In genomic region chr16:10878644-10879498, GRCh38 we compare ENCODE assay signal across 8 cellular contexts. TPM values are rescaled to one million over a fixed set of nuclear protein-coding genes. Genes with fewer than 3 reads are reported as not detected.
DNase-seq lines count a peak whose midpoint lies in the region; ATAC-seq and TF ChIP-seq lines count a peak whose summit lies in the region.

No MANE protein-coding gene starts in this region.

- peak in 1 of 2 donors; percentile 40 for TF ChIP-seq RAD21 in liver (IDR thresholded peaks at IDR 0.05)

- H3K36me3 ChIP-seq in liver (ENCODE audit: control insufficient read depth in 4 of 4, insufficient read depth in 3 of 4, low read depth in 1 of 4, low read length in 3 of 4): no peaks in the 10 kb centered on the region
- H3K36me3 ChIP-seq in thymus (ENCODE audit: control insufficient read depth, insufficient read depth): no peaks in the 10 kb centered on the region
- no peaks in the 10 kb centered on the region for H3K36me3 ChIP-seq in WERI-Rb-1

- peak; percentile 7 for ATAC-seq in GM18520 (IDR thresholded peaks at IDR 0.05; ENCODE audit: unreplicated experiment)

- under 1% methylated on average over 49 of the region's 49 CpGs for WGBS in liver
- WGBS in thymus: 3% methylated on average over 49 of the region's 49 CpGs

- H3K4me1 ChIP-seq in liver (ENCODE audit: control insufficient read depth in 4 of 4, insufficient read depth in 4 of 4, low read length in 3 of 4) (peaks cover 0 to 18% (median 7%) of the 10 kb centered on the region in 4 donors), thymus (ENCODE audit: control insufficient read depth, insufficient read depth, low read length) (peaks cover 25% of the 10 kb centered on the region)

- H3K27ac ChIP-seq in liver (ENCODE audit: low read depth in 1 of 2, low read length in 2 of 2): peak overlapping the region; percentile 43 to 57
- peak overlapping the region; percentile 55 for H3K27ac ChIP-seq in thymus (ENCODE audit: low read depth)
- no peak overlapping the region for H3K27ac ChIP-seq in WERI-Rb-1

- H3K9me3 ChIP-seq in liver (ENCODE audit: control insufficient read depth in 4 of 4, low read length in 3 of 4) (no peaks in the 10 kb centered on the region), thymus (ENCODE audit: control insufficient read depth) (no peaks in the 10 kb centered on the region), WERI-Rb-1 (ENCODE audit: severe bottlenecking) (no peaks in the 10 kb centered on the region)

- no peaks in the 10 kb centered on the region for H3K27me3 ChIP-seq in liver (ENCODE audit: control insufficient read depth in 4 of 4, insufficient read depth in 4 of 4, low read length in 3 of 4)
- no peaks in the 10 kb centered on the region for H3K27me3 ChIP-seq in thymus (ENCODE audit: control insufficient read depth, insufficient read depth)
- peaks cover 6% of the 10 kb centered on the region for H3K27me3 ChIP-seq in WERI-Rb-1 (ENCODE audit: insufficient read depth, low read depth, severe bottlenecking)

- DNase-seq in AG09309 (ENCODE audit: low read depth): no peak
- peak; percentile 41 for DNase-seq in NOMO-1 treated with dmso at 0.1 percent for 144 hours (lab: John Stamatoyannopoulos, UW; ENCODE audit: unreplicated experiment)
- DNase-seq in choroid plexus epithelial cell (ENCODE audit: low read depth): peak; percentile 47
- no peak for DNase-seq in NCI-H187 (lab: John Stamatoyannopoulos, UW)
- DNase-seq in WERI-Rb-1: no peak

- peak overlapping the region; percentile 65 to 79 for H3K9ac ChIP-seq in liver (ENCODE audit: low read depth in 1 of 2, low read length in 2 of 2)

- H3K4me3 ChIP-seq in AG09309 (ENCODE audit: control insufficient read depth, low read depth, low read length) (peak overlapping the region; percentile 60), choroid plexus epithelial cell (ENCODE audit: low read depth, low read length) (peak overlapping the region; percentile 51), liver (ENCODE audit: low read depth in 1 of 3, low read length in 3 of 3) (peak overlapping the region; percentile 71 to 89 (median 81)), thymus (ENCODE audit: low read length) (peak overlapping the region; percentile 47), WERI-Rb-1 (ENCODE audit: low read depth, low read length) (no peak overlapping the region)

- TF ChIP-seq CTCF in AG09309 (IDR thresholded peaks at IDR 0.05; ENCODE audit: control insufficient read depth, insufficient read depth, low read depth, low read length, missing control alignments) (no peak), choroid plexus epithelial cell (conservative IDR thresholded peaks at IDR 0.05; ENCODE audit: low read depth, low read length) (no peak), liver (IDR thresholded peaks at IDR 0.05; ENCODE audit: low read depth, low read length, missing input control) (no peak), WERI-Rb-1 (IDR thresholded peaks at IDR 0.05; ENCODE audit: low read depth, low read length) (no peak)

TF ChIP-seq in liver, 16 proteins besides CTCF, POLR2A, EP300 and RAD21:
- peak; percentile 39 for TF ChIP-seq YY1 (IDR thresholded peaks at IDR 0.05)
- no peak for TF ChIP-seq ZBTB33 (IDR thresholded peaks at IDR 0.05)
- TF ChIP-seq REST (IDR thresholded peaks at IDR 0.05): peak; percentile 29
- no peak for TF ChIP-seq TAF1 (conservative IDR thresholded peaks at IDR 0.05)
- TF ChIP-seq GABPA (IDR thresholded peaks at IDR 0.05 in 1 of 2, conservative IDR thresholded peaks at IDR 0.05 in 1 of 2): no peak
- TF ChIP-seq RXRA (IDR thresholded peaks at IDR 0.05): peak in 1 of 2 donors; percentile 37
- peak; percentile 57 for TF ChIP-seq MAX (IDR thresholded peaks at IDR 0.05)
- peak; percentile 39 to 62 for TF ChIP-seq HNF4A (conservative IDR thresholded peaks at IDR 0.05)
- TF ChIP-seq SP1 (IDR thresholded peaks at IDR 0.05): peak; percentile 28
- TF ChIP-seq EGR1 (IDR thresholded peaks at IDR 0.05; ENCODE audit: low read depth in 2 of 2): no peak
TF ChIP-seq in liver: peak in this region for 6.

RNA-seq across cellular contexts. Expression of gene CIITA, which starts 1.9 kb away (rescaled TPM):
- 1 to 10 TPM; 2.8 to 4.2 TPM for total RNA-seq in liver
- polyA plus RNA-seq in liver (1 to 10 TPM; 1.6 to 1.7 TPM), thymus (32.8 TPM)

Comparison
In these comparisons a context has a peak if more than half of its experiments do, and no peak if none do; other contexts are left out.
1. DNase-seq: peak in NOMO-1 treated with dmso at 0.1 percent for 144 hours (single experiment) and choroid plexus epithelial cell (single experiment); none in AG09309 (single experiment), NCI-H187 (0 of 2) and WERI-Rb-1 (single experiment).
2. RNA of gene CIITA, which starts 1.9 kb away (polyA plus RNA-seq): 32.8 TPM in thymus (single experiment); 1.6 to 1.7 TPM in liver; every median in the first group is over 10 times any median in the second.